ENCODE assay signal across 8 cellular contexts in the genomic region with DNA sequence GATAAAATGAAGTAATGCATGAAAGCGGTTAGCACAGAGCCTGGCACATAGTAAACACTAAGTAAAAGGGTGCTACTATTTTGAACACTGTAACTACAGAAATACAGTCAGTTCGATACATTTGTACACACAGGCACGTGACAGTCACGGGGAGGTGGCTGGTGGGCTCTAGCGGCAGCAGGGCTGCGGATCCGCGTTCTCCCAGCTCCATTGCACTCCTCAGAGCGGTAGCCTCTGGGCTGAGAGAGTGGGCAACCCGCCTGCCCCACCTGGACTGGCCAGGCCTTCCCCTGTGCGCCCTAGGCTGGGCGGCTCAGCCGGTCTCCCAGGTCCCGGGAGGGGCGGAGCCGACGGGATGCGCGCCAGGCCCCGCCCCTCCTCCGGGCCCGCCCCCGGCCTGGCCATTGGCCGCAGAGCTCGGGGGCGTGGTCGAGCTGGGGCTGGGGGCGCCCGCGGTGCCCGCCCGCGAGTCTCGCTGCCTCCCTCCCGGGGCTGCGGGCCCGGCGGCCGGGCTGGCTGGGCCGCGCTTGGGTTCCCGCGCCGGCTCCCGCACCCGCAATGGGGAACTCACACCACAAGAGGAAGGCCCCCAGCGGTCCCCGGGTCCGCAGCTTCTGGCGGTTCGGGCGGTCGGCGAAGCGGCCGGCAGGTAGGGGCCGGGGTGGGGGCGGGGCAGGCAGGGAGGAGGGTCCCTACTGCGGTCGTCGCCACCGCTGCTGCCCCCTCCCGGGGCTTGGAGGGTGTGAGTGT. TPM values are rescaled to one million over a fixed set of nuclear protein-coding genes. Genes with fewer than 3 reads are reported as not detected.
DNase-seq lines count a peak whose midpoint lies in the region; ATAC-seq and TF ChIP-seq lines count a peak whose summit lies in the region.

No MANE protein-coding gene starts in this region.

- DNase-seq in CD14-positive monocyte (ENCODE audit: low spot score), result no peak
- DNase-seq in NCI-H2196 (lab: John Stamatoyannopoulos, UW; ENCODE audit: unreplicated experiment), result peak; percentile 88
- peak; percentile 70 for DNase-seq in activated CD4-positive, alpha-beta T cell treated with anti-CD3 and anti-CD28 coated beads for 48 hours
- DNase-seq in left lobe of liver (ENCODE audit: low spot score), result no peak
- peak; percentile 41 for DNase-seq in stimulated activated CD4-positive, alpha-beta T cell treated with anti-CD3 and anti-CD28 coated beads, Interleukin-2, amount 100 ng/mL, for 4 hours (ENCODE audit: low read depth)

- peaks cover 0 to 6% (median 0%) of the 10 kb centered on the region in 7 donors for H3K9me3 Mint-ChIP-seq in CD14-positive monocyte

- peak overlapping the region; percentile 66 to 84 for H3K4me3 Mint-ChIP-seq in CD14-positive monocyte

- H3K27me3 Mint-ChIP-seq in CD14-positive monocyte (ENCODE audit: low read depth in 3 of 3), result peaks cover 25 to 38% (median 31%) of the 10 kb centered on the region in 3 donors

- ATAC-seq in GM21515 (IDR thresholded peaks at IDR 0.05; ENCODE audit: unreplicated experiment) (peak; percentile 56), left lobe of liver (peak; percentile 93), GM18498 (IDR thresholded peaks at IDR 0.05; ENCODE audit: unreplicated experiment) (no peak)

- intact Hi-C loops in CD14-positive monocyte (cut with micrococcal nuclease), result no loop called here

- H3K27ac Mint-ChIP-seq in CD14-positive monocyte, result no peak overlapping the region

- peaks cover 9% of the 10 kb centered on the region for H3K4me1 Mint-ChIP-seq in CD14-positive monocyte

- H3K27ac ChIP-seq in cingulate gyrus (ENCODE audit: low read depth, low read length), result peak overlapping the region; percentile 22

- TF ChIP-seq CTCF in CD14-positive monocyte (IDR thresholded peaks at IDR 0.05), result no peak

- H3K36me3 Mint-ChIP-seq in CD14-positive monocyte, result peaks cover 4 to 9% of the 10 kb centered on the region in 2 donors

RNA-seq across cellular contexts. Expression of gene SYNC, which starts 51.1 kb away (rescaled TPM):
- polyA plus RNA-seq in CD14-positive monocyte, result under 1 TPM in 1 of 2 donors, not detected in 1; 0.05 TPM
- 0.45 TPM for total RNA-seq in left lobe of liver

Comparison
In these comparisons a context has a peak if more than half of its experiments do, and no peak if none do; other contexts are left out.
1. DNase-seq: peak in NCI-H2196 (single experiment), activated CD4-positive, alpha-beta T cell treated with anti-CD3 and anti-CD28 coated beads for 48 hours (single experiment) and stimulated activated CD4-positive, alpha-beta T cell treated with anti-CD3 and anti-CD28 coated beads, Interleukin-2, amount 100 ng/mL, for 4 hours (single experiment); none in CD14-positive monocyte (single experiment) and left lobe of liver (single experiment).